ENCODE assay signal across 26 cellular contexts in the genomic region with DNA sequence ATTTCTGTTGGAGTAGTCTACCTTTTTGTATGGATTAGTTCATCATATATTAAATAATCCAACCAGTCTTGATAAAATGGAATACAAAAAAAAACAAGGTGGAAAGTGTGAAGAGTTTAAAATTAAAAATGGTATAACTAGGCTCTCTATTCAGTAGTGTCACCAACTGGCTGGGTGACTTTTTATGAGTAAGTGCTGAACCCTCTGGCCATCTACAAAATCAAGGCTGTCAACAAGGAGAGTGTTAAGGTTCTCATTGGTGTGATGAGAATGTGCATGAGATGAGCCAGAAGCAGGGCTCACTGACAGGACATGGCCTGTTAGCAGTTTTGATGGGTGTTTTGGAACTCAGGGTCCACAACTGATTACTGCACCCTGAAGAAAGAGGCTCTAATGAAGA.
"Had no signal": no experiment of that assay in that cellular context is flagged by ENCODE, and none has a peak within 500 bp of the region (broad histone marks: within the 10 kb centered on the region; RNA-seq: fewer than 3 reads in every experiment).

No MANE protein-coding gene starts in this region.

- H3K4me3 ChIP-seq: coronary artery, dorsolateral prefrontal cortex, esophagus muscularis mucosa, gastroesophageal sphincter, heart left ventricle, hepatocyte, left lung, lower lobe of right lung, mucosa of descending colon had no signal

- H3K9me3 Mint-ChIP-seq: mesothelial cell of epicardium had no signal

- H2AFZ ChIP-seq: hepatocyte had no signal

- ATAC-seq: foreskin keratinocyte, gastroesophageal sphincter, heart left ventricle, left lung, left ventricle myocardium superior, lower lobe of right lung, mucosa of descending colon had no signal

- H3K36me3 ChIP-seq: esophagus muscularis mucosa, gastroesophageal sphincter, heart left ventricle, left lung, lower lobe of right lung had no signal

- H3K9me3 ChIP-seq: esophagus muscularis mucosa, gastroesophageal sphincter, heart left ventricle, left lung, lower lobe of right lung had no signal

- H3K36me3 Mint-ChIP-seq: immature natural killer cell, mesothelial cell of epicardium, naive B cell had no signal

- H3K4me1 Mint-ChIP-seq: immature natural killer cell, naive B cell had no signal

- H3K4me3 Mint-ChIP-seq: immature natural killer cell, mesothelial cell of epicardium, naive B cell had no signal

- DNase-seq: dermis blood vessel endothelial cell; dorsolateral prefrontal cortex; effector CD4-positive, alpha-beta T cell; effector memory CD4-positive, alpha-beta T cell; erythroblast; foreskin keratinocyte; heart left ventricle; hypothalamus; immature natural killer cell; islet precursor cell; left cardiac atrium; left lung; left ventricle myocardium superior; lower lobe of right lung; mesenchymal stem cell; mucosa of descending colon; naive B cell had no signal

- H3K4me1 ChIP-seq: esophagus muscularis mucosa, gastroesophageal sphincter, heart left ventricle, left lung had no signal

- H3K27ac ChIP-seq: coronary artery, dorsolateral prefrontal cortex, epithelial cell of prostate, esophagus muscularis mucosa, foreskin keratinocyte, gastroesophageal sphincter, heart left ventricle, hepatocyte, left lung, lower lobe of right lung had no signal

- H3K79me2 ChIP-seq: hepatocyte had no signal

- H3K27me3 Mint-ChIP-seq: naive B cell had no signal

- H3K27ac Mint-ChIP-seq: immature natural killer cell, mesothelial cell of epicardium, naive B cell had no signal

- H3K4me2 ChIP-seq: hepatocyte had no signal

- H3K27me3 ChIP-seq: dorsolateral prefrontal cortex, esophagus muscularis mucosa, foreskin keratinocyte, gastroesophageal sphincter, heart left ventricle, hepatocyte, left lung had no signal

- FAIRE-seq: colon, endothelial cell of umbilical vein, frontal cortex had no signal
